In the genomic region with DNA sequence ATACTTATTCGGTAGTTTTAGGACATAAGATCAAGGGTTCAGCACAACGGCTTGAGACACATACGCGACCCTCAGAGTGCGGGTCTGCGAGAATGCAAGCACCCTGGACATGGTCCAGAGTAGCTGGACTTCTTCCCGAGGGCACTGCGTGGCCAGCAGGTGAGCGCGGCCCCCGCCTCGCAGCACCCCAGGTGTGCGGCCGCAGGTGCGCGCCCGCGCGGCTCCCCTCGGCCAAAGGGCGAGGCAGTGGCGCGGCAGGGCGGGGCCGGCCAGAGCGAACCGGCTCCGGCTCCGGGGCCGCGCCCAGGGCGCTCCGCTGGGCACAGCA, we compare ENCODE assay signal across 8 cellular contexts. TPM values are rescaled to one million over a fixed set of nuclear protein-coding genes. Genes with fewer than 3 reads are reported as not detected.
A peak's percentile ranks its signal among the peaks of the same experiment; 100 is the strongest.
DNase-seq lines count a peak whose midpoint lies in the region; ATAC-seq and TF ChIP-seq lines count a peak whose summit lies in the region.

No MANE protein-coding gene starts in this region.

- no peaks in the 10 kb centered on the region for H3K36me3 Mint-ChIP-seq in naive thymus-derived CD8-positive, alpha-beta T cell

- peaks cover 6 to 35% (median 20%) of the 10 kb centered on the region in 5 donors for H3K27me3 Mint-ChIP-seq in naive thymus-derived CD8-positive, alpha-beta T cell

- no peaks in the 10 kb centered on the region for H3K9me3 Mint-ChIP-seq in naive thymus-derived CD8-positive, alpha-beta T cell

- H3K4me1 Mint-ChIP-seq in naive thymus-derived CD8-positive, alpha-beta T cell = peaks cover 0 to 19% (median 10%) of the 10 kb centered on the region in 4 donors

- H3K27ac ChIP-seq in colonic mucosa = peak overlapping the region; percentile 97

- DNase-seq in BE2C = no peak
- DNase-seq in HuH-7 (ENCODE audit: low spot score) = peak; percentile 22
- no peak for DNase-seq in colonic mucosa
- DNase-seq in naive thymus-derived CD8-positive, alpha-beta T cell = no peak
- no peak for DNase-seq in OCI-M2 (lab: John Stamatoyannopoulos, UW; ENCODE audit: unreplicated experiment)
- no peak for DNase-seq in activated CD8-positive, alpha-beta memory T cell treated with anti-CD3 and anti-CD28 coated beads, Interleukin-2, amount 50 U/mL, for 48 hours
- no peak for DNase-seq in left colon

- no peak for ATAC-seq in naive thymus-derived CD8-positive, alpha-beta T cell
- ATAC-seq in HG02678 (IDR thresholded peaks at IDR 0.05; ENCODE audit: unreplicated experiment) (no peak), left colon (no peak)

- H3K9ac ChIP-seq in colonic mucosa (ENCODE audit: low read depth in 2 of 2, low read length in 2 of 2) = peak overlapping the region; percentile 78 to 80

- H3K4me3 ChIP-seq in BE2C (ENCODE audit: low read depth, low read length) (peak overlapping the region; percentile 62), colonic mucosa (peak overlapping the region; percentile 65)

- H3K36me3 ChIP-seq in BE2C = no peaks in the 10 kb centered on the region
- H3K36me3 ChIP-seq in colonic mucosa = no peaks in the 10 kb centered on the region

- peaks cover 31% of the 10 kb centered on the region for H3K27me3 ChIP-seq in BE2C
- no peaks in the 10 kb centered on the region for H3K27me3 ChIP-seq in colonic mucosa

- H3K4me1 ChIP-seq in BE2C = no peaks in the 10 kb centered on the region
- H3K4me1 ChIP-seq in colonic mucosa = peaks cover 4% of the 10 kb centered on the region

- peak overlapping the region in 1 of 10 donors; percentile 8 for H3K27ac Mint-ChIP-seq in naive thymus-derived CD8-positive, alpha-beta T cell

- H3K9me3 ChIP-seq in BE2C (no peaks in the 10 kb centered on the region), colonic mucosa (no peaks in the 10 kb centered on the region)

- intact Hi-C loops in colonic mucosa (cut with DNase I) (no loop called here), left colon (cut with DNase I, micrococcal nuclease) (no loop called here)

- H3K4me3 Mint-ChIP-seq in naive thymus-derived CD8-positive, alpha-beta T cell = peak overlapping the region; percentile 54 to 94 (median 81)

- TF ChIP-seq CTCF in BE2C (IDR thresholded peaks at IDR 0.05; ENCODE audit: low read depth, low read length) = no peak
- TF ChIP-seq CTCF in colonic mucosa (IDR thresholded peaks at IDR 0.05) = no peak

- POLR2A ChIA-PET in naive thymus-derived CD8-positive, alpha-beta T cell (lab: Charles Lee) = no interaction called here

RNA-seq across cellular contexts. Expression of gene FGD4, which starts 0.3 kb away (rescaled TPM):
- polyA plus RNA-seq in BE2C (2012; ENCODE audit: insufficient read depth, insufficient read length, low read depth) = 2.5 TPM
- total RNA-seq in colonic mucosa = 10 to 100 TPM; 38.4 to 47.6 TPM
- total RNA-seq in naive thymus-derived CD8-positive, alpha-beta T cell = under 1 TPM; 0.47 to 0.69 TPM
- polyA plus RNA-seq in naive thymus-derived CD8-positive, alpha-beta T cell = under 1 TPM in 2 of 3 donors, not detected in 1; 0.05 to 0.31 TPM
- 10 to 100 TPM; 54.6 to 84.0 TPM for total RNA-seq in left colon

Comparison
In these comparisons a context has a peak if more than half of its experiments do, and no peak if none do; other contexts are left out.
1. RNA of gene FGD4, which starts 0.3 kb away (total RNA-seq): 54.6 to 84.0 TPM in left colon and 38.4 to 47.6 TPM in colonic mucosa; 0.47 to 0.69 TPM in naive thymus-derived CD8-positive, alpha-beta T cell; every median in the first group is over 10 times any median in the second.